Comparison of ENCODE assay signal across 13 cellular contexts in the genomic region with DNA sequence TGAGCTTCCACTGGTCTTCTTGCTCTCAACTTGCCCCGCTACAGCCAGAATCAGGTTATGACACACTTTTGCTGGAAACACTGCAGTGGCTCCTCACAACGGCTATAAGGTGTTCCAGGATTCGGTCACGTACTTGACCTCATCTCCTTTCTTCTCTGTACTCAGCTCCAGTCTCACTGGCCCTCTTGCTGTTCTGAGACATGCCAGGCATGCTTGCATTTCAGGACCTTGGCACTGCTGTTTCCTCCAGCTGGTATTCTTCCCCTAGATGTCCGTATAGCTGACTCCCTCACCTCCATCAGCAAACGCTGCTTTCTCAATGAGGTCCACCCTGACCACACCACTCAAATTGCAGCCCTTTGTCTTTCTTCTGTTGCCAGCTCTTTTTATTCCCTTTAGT. TPM values are rescaled to one million over a fixed set of nuclear protein-coding genes. Genes with fewer than 3 reads are reported as not detected.
DNase-seq lines count a peak whose midpoint lies in the region; ATAC-seq, FAIRE-seq and TF ChIP-seq lines count a peak whose summit lies in the region.
"Had no signal": no experiment of that assay in that cellular context is flagged by ENCODE, and none has a peak within 500 bp of the region (broad histone marks: within the 10 kb centered on the region; RNA-seq: fewer than 3 reads in every experiment).

No MANE protein-coding gene starts in this region.

- no peak overlapping the region for H3K23ac ChIP-seq in mesenchymal stem cell (ENCODE audit: low read length in 2 of 2)

- H3K9me1 ChIP-seq in K562 (ENCODE audit: control insufficient read depth, insufficient read depth, low read length): no peaks in the 10 kb centered on the region

- no peak for TF ChIP-seq POLR2A in K562 (conservative IDR thresholded peaks at IDR 0.05)

- FAIRE-seq in K562 (lab: Jason Lieb, UNC) (peak; percentile 51), kidney (lab: Jason Lieb, UNC) (no peak)

- no peak overlapping the region for H2BK15ac ChIP-seq in mesenchymal stem cell (ENCODE audit: low read depth, poor library complexity, severe bottlenecking)

- no peak for TF ChIP-seq RAD21 in K562 (CRISPR knock-in tag; conservative IDR thresholded peaks at IDR 0.05 in 1 of 2, IDR thresholded peaks at IDR 0.05 in 1 of 2)

- intact Hi-C loops in K562 (cut with micrococcal nuclease) (no loop called here), upper lobe of right lung (cut with DNase I) (no loop called here), kidney (cut with DNase I) (no loop called here)

- H3K27me3 ChIP-seq in H7 (ENCODE audit: control insufficient read depth, insufficient read depth, low read length) (no peaks in the 10 kb centered on the region), K562 (ENCODE audit: control insufficient read depth in 2 of 2, insufficient read depth in 2 of 2, low read length in 2 of 2) (no peaks in the 10 kb centered on the region), mesenchymal stem cell (ENCODE audit: control insufficient read depth in 1 of 2, insufficient read depth in 1 of 2, low read length in 2 of 2) (no peaks in the 10 kb centered on the region), upper lobe of right lung (no peaks in the 10 kb centered on the region)
- H3K27me3 ChIP-seq: Peyer's patch had no signal

- TF ChIP-seq EP300 in K562 (IDR thresholded peaks at IDR 0.05; ENCODE audit: low read length): no peak

- H3K36me3 ChIP-seq in H7 (replicated peaks; ENCODE audit: control insufficient read depth, insufficient read depth, low read length) (no peaks in the 10 kb centered on the region), K562 (ENCODE audit: control insufficient read depth, insufficient read depth, low read length) (no peaks in the 10 kb centered on the region), mesenchymal stem cell (ENCODE audit: control insufficient read depth in 1 of 2, insufficient read depth in 2 of 2, low read depth in 1 of 2, low read length in 2 of 2) (peaks cover 5 to 24% of the 10 kb centered on the region in 2 experiments), upper lobe of right lung (peaks cover 23% of the 10 kb centered on the region), kidney (ENCODE audit: control insufficient read depth in 1 of 2, insufficient read depth in 2 of 2, low read length in 2 of 2) (no peaks in the 10 kb centered on the region)
- H3K36me3 ChIP-seq: Peyer's patch had no signal

- H3K4me1 ChIP-seq in K562 (replicated peaks in 1 of 2; ENCODE audit: control insufficient read depth in 2 of 2, insufficient read depth in 2 of 2, low read length in 2 of 2) (peaks cover 0 to 2% of the 10 kb centered on the region in 2 experiments; a peak in 1 of 5 replicates), mesenchymal stem cell (ENCODE audit: control insufficient read depth, insufficient read depth, low read depth, low read length) (peaks cover 3% of the 10 kb centered on the region), upper lobe of right lung (no peaks in the 10 kb centered on the region), kidney (ENCODE audit: control insufficient read depth in 1 of 2, insufficient read depth in 1 of 2, low read depth in 1 of 2, low read length in 2 of 2) (no peaks in the 10 kb centered on the region)
- H3K4me1 ChIP-seq: Caco-2, Peyer's patch had no signal

- H4K91ac ChIP-seq in mesenchymal stem cell (ENCODE audit: low read length): no peak overlapping the region

- no peak overlapping the region for H3K9ac ChIP-seq in K562 (ENCODE audit: insufficient read depth in 1 of 2, low read depth in 2 of 2, low read length in 2 of 2)
- no peak overlapping the region for H3K9ac ChIP-seq in mesenchymal stem cell (ENCODE audit: low read length)
- no peak overlapping the region for H3K9ac ChIP-seq in kidney (ENCODE audit: low read length in 2 of 2)

- DNase-seq in H7 (peak; percentile 13), K562 (ENCODE audit: extremely low read depth in 1 of 4, low spot score in 3 of 4) (no peak), mesenchymal stem cell (no peak), upper lobe of right lung (no peak), kidney (no peak)
- DNase-seq: AML-193, Caco-2, NCI-H1092, NCI-H2107, Peyer's patch, Right ventricle myocardium superior had no signal

- H4K8ac ChIP-seq in mesenchymal stem cell (ENCODE audit: low read length): peak overlapping the region; percentile 19

- in situ Hi-C loops in K562 (cut with MboI): no loop called here

- H3K18ac ChIP-seq in mesenchymal stem cell (ENCODE audit: low read depth in 1 of 2, low read length in 2 of 2): peak overlapping the region in 1 of 2 experiments; percentile 30

- H3K4ac ChIP-seq in mesenchymal stem cell (ENCODE audit: low read depth in 1 of 2, low read length in 2 of 2): no peak overlapping the region

- peak; percentile 58 for ATAC-seq in K562
- peak; percentile 75 for ATAC-seq in upper lobe of right lung
- ATAC-seq in GM18519 (IDR thresholded peaks at IDR 0.05; ENCODE audit: low FRiP score, unreplicated experiment): no peak
- ATAC-seq in HG03025 (IDR thresholded peaks at IDR 0.05; ENCODE audit: low FRiP score, unreplicated experiment): no peak

- no peaks in the 10 kb centered on the region for H4K20me1 ChIP-seq in K562 (replicated peaks; ENCODE audit: control insufficient read depth, insufficient read depth, low read length)

- H3K27ac ChIP-seq in K562 (ENCODE audit: extremely low read depth, low read depth, low read length): no peak overlapping the region
- H3K27ac ChIP-seq in mesenchymal stem cell (ENCODE audit: low read length, poor library complexity, severe bottlenecking): no peak overlapping the region
- H3K27ac ChIP-seq in upper lobe of right lung: no peak overlapping the region
- H3K27ac ChIP-seq in kidney (ENCODE audit: low read depth in 2 of 2, low read length in 2 of 2): no peak overlapping the region
- H3K27ac ChIP-seq: Peyer's patch had no signal

- H3K4me3 ChIP-seq in H7 (ENCODE audit: insufficient read depth, low read depth, low read length) (no peak overlapping the region), K562 (no peak overlapping the region), mesenchymal stem cell (ENCODE audit: insufficient read depth in 1 of 2, low read depth in 1 of 2, low read length in 2 of 2) (no peak overlapping the region), upper lobe of right lung (no peak overlapping the region), kidney (ENCODE audit: low read length in 2 of 2) (no peak overlapping the region)
- H3K4me3 ChIP-seq: Peyer's patch had no signal

- no peak overlapping the region for H2BK5ac ChIP-seq in mesenchymal stem cell (ENCODE audit: low read depth, low read length, poor library complexity, severe bottlenecking)

- 51% methylated on average over 6 of the region's 6 CpGs for WGBS in K562 (ENCODE audit: insufficient coverage, low coverage, missing lambda C conversion rate)
- WGBS in mesenchymal stem cell: 93% methylated on average over 6 of the region's 6 CpGs

- no peak overlapping the region for H2BK120ac ChIP-seq in mesenchymal stem cell (ENCODE audit: low read depth, low read length)

- BruUV-seq in K562 (replicated peaks; lab: Mats Ljungman, UMichigan): no TSS peak

- H3K79me1 ChIP-seq in mesenchymal stem cell (replicated peaks; ENCODE audit: low read length, poor library complexity, severe bottlenecking): no peaks in the 10 kb centered on the region

- H3K9me3 ChIP-seq in K562 (replicated peaks; ENCODE audit: control insufficient read depth, insufficient read depth, low read depth, low read length): no peaks in the 10 kb centered on the region
- no peaks in the 10 kb centered on the region for H3K9me3 ChIP-seq in mesenchymal stem cell (ENCODE audit: control insufficient read depth, low read length)
- no peaks in the 10 kb centered on the region for H3K9me3 ChIP-seq in upper lobe of right lung
- H3K9me3 ChIP-seq in kidney (ENCODE audit: control insufficient read depth in 1 of 2, low read length in 2 of 2): no peaks in the 10 kb centered on the region
- H3K9me3 ChIP-seq: Caco-2, Peyer's patch had no signal

- no peaks in the 10 kb centered on the region for H3K79me2 ChIP-seq in K562 (ENCODE audit: control insufficient read depth, insufficient read depth, low read length)

- CTCF ChIA-PET in K562 (lab: Yijun Ruan, JAX; ENCODE audit: low intra/inter-chr PET ratio): no interaction called here

- H2AFZ ChIP-seq in K562 (ENCODE audit: low read depth, low read length) (peak overlapping the region; percentile 82), mesenchymal stem cell (ENCODE audit: low read depth, low read length) (no peak overlapping the region)

- no peak for TF ChIP-seq CTCF in K562 (IDR thresholded peaks at IDR 0.05 in 2 of 3, conservative IDR thresholded peaks at IDR 0.05 in 1 of 3; ENCODE audit: insufficient read depth in 2 of 3, low read depth in 1 of 3, low read length in 3 of 3)
- TF ChIP-seq CTCF in upper lobe of right lung (IDR thresholded peaks at IDR 0.05): no peak
- TF ChIP-seq CTCF in kidney (IDR thresholded peaks at IDR 0.05; ENCODE audit: borderline replicate concordance, extremely low read depth, insufficient read depth): no peak

- H2BK12ac ChIP-seq in mesenchymal stem cell (ENCODE audit: low read length in 2 of 2): no peak overlapping the region

- no peak overlapping the region for H3K14ac ChIP-seq in mesenchymal stem cell (ENCODE audit: low read length in 2 of 2)

- H3K4me2 ChIP-seq in K562 (ENCODE audit: insufficient read depth, low read length): peak overlapping the region; percentile 28
- H3K4me2 ChIP-seq in mesenchymal stem cell (ENCODE audit: low read length, poor library complexity, severe bottlenecking): no peak overlapping the region

- no peak overlapping the region for H2AK5ac ChIP-seq in mesenchymal stem cell (ENCODE audit: low read length, severe bottlenecking)

- POLR2A ChIA-PET in K562 (lab: Yijun Ruan, JAX): interaction anchor here (1.6 kb wide), 1 partner anchor 17 kb away, joined by 9 read pairs; no protein-coding TSS in a partner anchor

RNA-seq across cellular contexts. Expression of gene C1GALT1C1L, which starts 31.9 kb away (rescaled TPM):
- total RNA-seq in H7 (2014; rRNA removed; shearing (Covaris generic)): not detected in 2 replicates
- 2.5 and 4.8 TPM in 2 replicates for total RNA-seq in K562 (2011; cell fraction: chromatin; rRNA removed; ENCODE audit: low replicate concordance)
- total RNA-seq in K562 (2011; cell fraction: nucleolus; rRNA removed): 1.8 and 4.1 TPM in 2 replicates
- 3.7 and 4.3 TPM in 2 replicates for total RNA-seq in K562 (2011; cell fraction: nucleoplasm; rRNA removed)
- total RNA-seq in K562 (2014; rRNA removed) (0.49 and 1.0 TPM in 2 replicates), K562 (2014; rRNA removed; fragmentation: Illumina TruSeq; extraction: Trizol) (1.6 and 1.9 TPM in 2 replicates), K562 (2015; rRNA removed; fragmentation: Illumina TruSeq; extraction: Trizol) (1.0 and 1.2 TPM in 2 replicates), K562 (2021) (1.5 and 1.6 TPM in 2 replicates), upper lobe of right lung (0.35 TPM), kidney (1.9 TPM)
- polyA plus RNA-seq in K562 (2011; rRNA removed) (4.2 and 4.4 TPM in 2 replicates), K562 (2014; fragmentation: Illumina TruSeq; extraction: Trizol) (1.6 and 1.7 TPM in 2 replicates), K562 (2014; fragmentation: Nextera tagmentation; extraction: Ambion mirVana) (1 to 10 TPM; 3.1 to 3.5 TPM), K562 (2014; rRNA removed) (2.1 and 4.1 TPM in 2 replicates), kidney (ENCODE audit: insufficient read depth, low read depth, low replicate concordance) (3.5 TPM)
- polyA plus RNA-seq in K562 (2011; cell fraction: cytosol; rRNA removed): 0.81 and 1.8 TPM in 2 replicates
- polyA plus RNA-seq in K562 (2011; cell fraction: nucleus; rRNA removed): 2.0 and 4.1 TPM in 2 replicates
- 1.1 and 1.8 TPM in 2 replicates for polyA plus RNA-seq in K562 (2012)
- polyA minus RNA-seq in K562 (2011; rRNA and poly(A)+ RNA removed): 1.9 and 2.8 TPM in 2 replicates
- polyA minus RNA-seq in K562 (2011; cell fraction: cytosol; rRNA and poly(A)+ RNA removed): not detected in 2 replicates
- polyA minus RNA-seq in K562 (2011; cell fraction: nucleus; rRNA and poly(A)+ RNA removed): 0.81 and 2.8 TPM in 2 replicates
- polyA plus RNA-seq in mesenchymal stem cell (2013, experiment 1 of 2): 0.08 TPM
- polyA plus RNA-seq in mesenchymal stem cell (2013, experiment 2 of 2): 0.04 TPM
- total RNA-seq: Peyer's patch had no signal

Comparison
In these comparisons a context has a peak if more than half of its experiments do, and no peak if none do; other contexts are left out.
1. ATAC-seq: peak in K562 (single experiment) and upper lobe of right lung (single experiment); none in GM18519 (single experiment) and HG03025 (single experiment).